ENCODE assay signal across 11 cellular contexts in genomic region chr19:48881741-48882657, GRCh38. TPM values are rescaled to one million over a fixed set of nuclear protein-coding genes. Genes with fewer than 3 reads are reported as not detected.
DNase-seq lines count a peak whose midpoint lies in the region; ATAC-seq and TF ChIP-seq lines count a peak whose summit lies in the region.
"Had no signal": no experiment of that assay in that cellular context is flagged by ENCODE, and none has a peak within 500 bp of the region (broad histone marks: within the 10 kb centered on the region; RNA-seq: fewer than 3 reads in every experiment).

No MANE protein-coding gene starts in this region.

- DNase-seq in Caco-2 (peak; percentile 52 to 61), HEK293T (ENCODE audit: extremely low spot score) (peak; percentile 61), mucosa of descending colon (no peak), suprapubic skin (ENCODE audit: low spot score in 2 of 2) (no peak), GM03348 (ENCODE audit: low spot score) (no peak), NCI-H2029 (lab: John Stamatoyannopoulos, UW) (no peak)
- DNase-seq in activated T-cell treated with anti-CD3 and anti-CD28 coated beads, Interleukin-2, amount 50 U/mL, for 72 hours: peak in 1 of 2 donors; percentile 22
- DNase-seq: activated CD4-positive, alpha-beta T cell treated with anti-CD3 and anti-CD28 coated beads for 1 hour; heart right ventricle; NCI-H69 had no signal

- no TSS peak for BruUV-seq in Caco-2 (replicated peaks; lab: Mats Ljungman, UMichigan)

- H3K4me3 ChIP-seq in Caco-2 (ENCODE audit: low read depth, low read length) (no peak overlapping the region), mucosa of descending colon (no peak overlapping the region), suprapubic skin (no peak overlapping the region)
- H3K4me3 ChIP-seq: heart right ventricle had no signal

- H3K4me1 Mint-ChIP-seq in Caco-2 (ENCODE audit: low read depth, unreplicated experiment): peaks cover 5% of the 10 kb centered on the region
- peaks cover 18% of the 10 kb centered on the region for H3K4me1 Mint-ChIP-seq in activated T-cell treated with anti-CD3 and anti-CD28 coated beads, Interleukin-2, amount 50 U/mL, for 72 hours (ENCODE audit: low read depth)

- no peak for TF ChIP-seq EP300 in suprapubic skin (IDR thresholded peaks at IDR 0.05)

- H3K9me3 Mint-ChIP-seq in Caco-2 (ENCODE audit: unreplicated experiment): no peaks in the 10 kb centered on the region
- no peaks in the 10 kb centered on the region for H3K9me3 Mint-ChIP-seq in activated T-cell treated with anti-CD3 and anti-CD28 coated beads, Interleukin-2, amount 50 U/mL, for 72 hours

- H3K27me3 Mint-ChIP-seq in Caco-2 (ENCODE audit: insufficient read depth, unreplicated experiment): no peaks in the 10 kb centered on the region
- H3K27me3 Mint-ChIP-seq in activated T-cell treated with anti-CD3 and anti-CD28 coated beads, Interleukin-2, amount 50 U/mL, for 72 hours (ENCODE audit: low read depth): no peaks in the 10 kb centered on the region

- TF ChIP-seq CTCF in Caco-2 (IDR thresholded peaks at IDR 0.05; ENCODE audit: insufficient read depth in 1 of 2, low read depth in 1 of 2, low read length in 1 of 2, severe bottlenecking in 1 of 2, unreplicated experiment in 1 of 2): no peak
- TF ChIP-seq CTCF in mucosa of descending colon (IDR thresholded peaks at IDR 0.05): no peak
- no peak for TF ChIP-seq CTCF in suprapubic skin (IDR thresholded peaks at IDR 0.05)

- H3K27ac ChIP-seq in suprapubic skin: no peak overlapping the region

- no peak overlapping the region for H3K27ac Mint-ChIP-seq in Caco-2 (ENCODE audit: unreplicated experiment)
- peak overlapping the region; percentile 64 for H3K27ac Mint-ChIP-seq in activated T-cell treated with anti-CD3 and anti-CD28 coated beads, Interleukin-2, amount 50 U/mL, for 72 hours

- intact Hi-C loops in Caco-2 (cut with micrococcal nuclease; ENCODE audit: unreplicated experiment) (no loop called here), mucosa of descending colon (cut with DNase I, micrococcal nuclease) (no loop called here)

- H3K27me3 ChIP-seq in Caco-2 (replicated peaks; ENCODE audit: control insufficient read depth, insufficient read depth, low read length): no peaks in the 10 kb centered on the region
- H3K27me3 ChIP-seq in suprapubic skin: no peaks in the 10 kb centered on the region
- H3K27me3 ChIP-seq: heart right ventricle had no signal

- WGBS in suprapubic skin: 82% methylated on average over 30 of the region's 30 CpGs

- peak; percentile 26 to 28 for ATAC-seq in activated T-cell treated with anti-CD3 and anti-CD28 coated beads, Interleukin-2, amount 50 U/mL, for 72 hours (replicated peaks in 1 of 2)
- peak; percentile 75 for ATAC-seq in mucosa of descending colon
- no peak for ATAC-seq in HG03520 (IDR thresholded peaks at IDR 0.05; ENCODE audit: unreplicated experiment)

- H3K36me3 Mint-ChIP-seq in Caco-2 (ENCODE audit: insufficient read depth, unreplicated experiment): peaks cover 40% of the 10 kb centered on the region
- H3K36me3 Mint-ChIP-seq in activated T-cell treated with anti-CD3 and anti-CD28 coated beads, Interleukin-2, amount 50 U/mL, for 72 hours (ENCODE audit: insufficient read depth in 2 of 2): peaks cover 4 to 20% of the 10 kb centered on the region in 2 donors

- H3K4me1 ChIP-seq in Caco-2 (peaks cover 22% of the 10 kb centered on the region), mucosa of descending colon (ENCODE audit: low read depth) (no peaks in the 10 kb centered on the region), suprapubic skin (peaks cover 15% of the 10 kb centered on the region)

- TF ChIP-seq POLR2A in suprapubic skin (IDR thresholded peaks at IDR 0.05): no peak

- POLR2A ChIA-PET in Caco-2 (lab: Charles Lee) (interaction anchor here (0.6 to 0.7 kb wide), 2 partner anchors 11 to 84 kb away, joined by 3 read pairs; no protein-coding TSS in a partner anchor), HEK293T (lab: Yijun Ruan, JAX) (interaction anchor here (1.7 kb wide), 1 partner anchor 10 kb away, joined by 8 read pairs; the partner anchor contains the start of gene PPP1R15A)

- no peaks in the 10 kb centered on the region for H3K9me3 ChIP-seq in Caco-2
- H3K9me3 ChIP-seq in mucosa of descending colon: no peaks in the 10 kb centered on the region
- no peaks in the 10 kb centered on the region for H3K9me3 ChIP-seq in suprapubic skin

- H3K4me3 Mint-ChIP-seq in Caco-2 (ENCODE audit: unreplicated experiment): no peak overlapping the region
- H3K4me3 Mint-ChIP-seq in activated T-cell treated with anti-CD3 and anti-CD28 coated beads, Interleukin-2, amount 50 U/mL, for 72 hours: no peak overlapping the region

- CTCF ChIA-PET in Caco-2 (lab: Charles Lee) (no interaction called here), HEK293T (lab: Yijun Ruan, JAX) (no interaction called here)

- H3K36me3 ChIP-seq in Caco-2 (ENCODE audit: control insufficient read depth, insufficient read depth, low read length) (peaks cover 2% of the 10 kb centered on the region; the same call in 1 of the 2 replicates), mucosa of descending colon (ENCODE audit: low read depth) (no peaks in the 10 kb centered on the region), suprapubic skin (peaks cover 13% of the 10 kb centered on the region)

TF ChIP-seq in HEK293T, 16 proteins besides CTCF, POLR2A, EP300 and RAD21:
- no peak for TF ChIP-seq FOXK2 (IDR thresholded peaks at IDR 0.05)
- 0 out of 2 replicates have a peak, but pooled peaks have one; percentile 27 for TF ChIP-seq ELF4 (IDR thresholded peaks at IDR 0.05)
- TF ChIP-seq FOXA1 (IDR thresholded peaks at IDR 0.05): no peak
- no peak for TF ChIP-seq BHLHE40 (IDR thresholded peaks at IDR 0.05; ENCODE audit: borderline replicate concordance)
- TF ChIP-seq PKNOX1 (IDR thresholded peaks at IDR 0.05): no peak
- no peak for TF ChIP-seq SP1 (IDR thresholded peaks at IDR 0.05)
- no peak for TF ChIP-seq CTBP1 (IDR thresholded peaks at IDR 0.05; ENCODE audit: borderline replicate concordance)
- TF ChIP-seq NFRKB (IDR thresholded peaks at IDR 0.05): no peak
- TF ChIP-seq ZNF384 (IDR thresholded peaks at IDR 0.05): no peak
- TF ChIP-seq FOXM1 (IDR thresholded peaks at IDR 0.05; ENCODE audit: borderline replicate concordance): no peak
- no peak for TF ChIP-seq LEF1 (IDR thresholded peaks at IDR 0.05; ENCODE audit: borderline replicate concordance)
- no peak for TF ChIP-seq HDGF (IDR thresholded peaks at IDR 0.05; ENCODE audit: borderline replicate concordance)
- no peak for TF ChIP-seq TARDBP (IDR thresholded peaks at IDR 0.05)
- TF ChIP-seq L3MBTL2 (conservative IDR thresholded peaks at IDR 0.05): peak; percentile 55
- no peak; the same call in none of the 2 replicates for TF ChIP-seq SUZ12 (IDR thresholded peaks at IDR 0.05)

RNA-seq across cellular contexts. Expression of gene PPP1R15A, which starts 9.8 kb away (rescaled TPM):
- total RNA-seq in Caco-2 (2022): 83.3 and 94.7 TPM in 2 replicates
- 100 to 1,000 TPM; 130 to 153 TPM for total RNA-seq in activated T-cell treated with anti-CD3 and anti-CD28 coated beads, Interleukin-2, amount 50 U/mL, for 72 hours
- 10 to 100 TPM; 31.8 to 47.7 (median 44.6) TPM for total RNA-seq in mucosa of descending colon
- total RNA-seq in suprapubic skin: 100 to 1,000 TPM; 135 to 191 (median 144) TPM

RNA-seq across cellular contexts. Expression of gene PLEKHA4, which starts 13.6 kb away (rescaled TPM):
- total RNA-seq in Caco-2 (2022) (3.9 and 5.6 TPM in 2 replicates), mucosa of descending colon (10 to 100 TPM in 2 of 3 donors, 1 to 10 TPM in 1; 4.6 to 30.2 (median 21.5) TPM), suprapubic skin (1 to 10 TPM; 2.8 to 5.1 (median 5.0) TPM)
- 10 to 100 TPM; 16.2 to 24.5 TPM for total RNA-seq in activated T-cell treated with anti-CD3 and anti-CD28 coated beads, Interleukin-2, amount 50 U/mL, for 72 hours

RNA-seq across cellular contexts. Expression of gene TULP2, which starts 16.5 kb away (rescaled TPM):
- 0.61 and 1.1 TPM in 2 replicates for total RNA-seq in Caco-2 (2022)
- 1 to 10 TPM in 1 of 2 donors, under 1 TPM in 1; 0.79 to 3.3 TPM for total RNA-seq in activated T-cell treated with anti-CD3 and anti-CD28 coated beads, Interleukin-2, amount 50 U/mL, for 72 hours
- under 1 TPM in 1 of 3 donors, not detected in 2; 0.32 TPM for total RNA-seq in mucosa of descending colon
- total RNA-seq in suprapubic skin: not detected

RNA-seq across cellular contexts. Expression of gene NUCB1, which starts 18.1 kb away (rescaled TPM):
- total RNA-seq in Caco-2 (2022): 140 and 142 TPM in 2 replicates
- 100 to 1,000 TPM; 168 to 183 TPM for total RNA-seq in activated T-cell treated with anti-CD3 and anti-CD28 coated beads, Interleukin-2, amount 50 U/mL, for 72 hours
- total RNA-seq in mucosa of descending colon: 100 to 1,000 TPM; 171 to 219 (median 205) TPM
- 100 to 1,000 TPM; 132 to 220 (median 204) TPM for total RNA-seq in suprapubic skin

RNA-seq across cellular contexts. Expression of gene HSD17B14, which starts 45.7 kb away (rescaled TPM):
- total RNA-seq in Caco-2 (2022): 27.8 and 30.8 TPM in 2 replicates
- total RNA-seq in activated T-cell treated with anti-CD3 and anti-CD28 coated beads, Interleukin-2, amount 50 U/mL, for 72 hours: 1 to 10 TPM; 2.0 to 3.2 TPM
- 10 to 100 TPM in 1 of 3 donors, 1 to 10 TPM in 2; 2.4 to 10.1 (median 2.4) TPM for total RNA-seq in mucosa of descending colon
- 1 to 10 TPM; 2.5 to 3.4 (median 3.1) TPM for total RNA-seq in suprapubic skin

Comparison
In these comparisons a context has a peak if more than half of its experiments do, and no peak if none do; other contexts are left out.
1. DNase-seq: peak in Caco-2 (2 of 2) and HEK293T (single experiment); none in mucosa of descending colon (0 of 3), suprapubic skin (0 of 2), GM03348 (single experiment) and NCI-H2029 (single experiment).